ENCODE assay signal across 9 cellular contexts in genomic region chrX:108437789-108438623, GRCh38. TPM values are rescaled to one million over a fixed set of nuclear protein-coding genes. Genes with fewer than 3 reads are reported as not detected.
DNase-seq lines count a peak whose midpoint lies in the region; ATAC-seq lines count a peak whose summit lies in the region.
"Had no signal": no experiment of that assay in that cellular context is flagged by ENCODE, and none has a peak within 500 bp of the region (broad histone marks: within the 10 kb centered on the region; RNA-seq: fewer than 3 reads in every experiment).

TSS of gene COL4A6 (minus strand) at chrX:108438422. CDS start at chrX:108438196, 226 bp downstream.

- H3K4me3 ChIP-seq in ACC112 (ENCODE audit: low read depth, low read length) (peak within 1 kb of the TSS; percentile 90), mesodermal cell (ENCODE audit: extremely low read depth, insufficient read depth, low read length, poor library complexity, severe bottlenecking) (peak within 1 kb of the TSS; percentile 66)

- no peak within 1 kb of the TSS for H3K27ac ChIP-seq in ACC112 (ENCODE audit: low read depth, low read length)
- H3K27ac ChIP-seq in epithelial cell of prostate: peak within 1 kb of the TSS; percentile 75
- H3K27ac ChIP-seq in mesodermal cell (ENCODE audit: low read depth, low read length, severe bottlenecking): no peak within 1 kb of the TSS

- H3K4me1 ChIP-seq in ACC112 (ENCODE audit: control insufficient read depth, insufficient read depth, low read length, unreplicated experiment) (no peaks in the 10 kb centered on the region), mesodermal cell (ENCODE audit: control insufficient read depth, insufficient read depth, low read length, poor library complexity, severe bottlenecking) (peaks cover 6% of the 10 kb centered on the region)

- no peaks in the 10 kb centered on the region for H3K9me3 ChIP-seq in mesodermal cell (ENCODE audit: control insufficient read depth, low read length)

- peaks cover 31% of the 10 kb centered on the region for H3K79me2 ChIP-seq in ACC112 (ENCODE audit: control insufficient read depth, insufficient read depth, low read length, unreplicated experiment)

- peak; percentile 64 for DNase-seq in NCI-H146 treated with DMSO at 0.1 percent for 48 hours (lab: John Stamatoyannopoulos, UW; ENCODE audit: unreplicated experiment)
- no peak for DNase-seq in epithelial cell of prostate (ENCODE audit: low read depth, low spot score)
- DNase-seq in KBM-7: no peak
- no peak for DNase-seq in NOMO-1 treated with dmso at 0.1 percent for 144 hours (lab: John Stamatoyannopoulos, UW; ENCODE audit: unreplicated experiment)
- no peak for DNase-seq in effector memory CD8-positive, alpha-beta T cell
- DNase-seq: activated gamma-delta T cell treated with Interleukin-2 at 50 U/mL for 16 hours had no signal

- ATAC-seq in effector memory CD8-positive, alpha-beta T cell (replicated peaks): no peak
- no peak for ATAC-seq in HG02973 (IDR thresholded peaks at IDR 0.05; ENCODE audit: unreplicated experiment)

- H3K9me3 Mint-ChIP-seq in effector memory CD8-positive, alpha-beta T cell: no peaks in the 10 kb centered on the region

- in situ Hi-C loops in KBM-7 (cut with MboI; ENCODE audit: low pct_unique_long_range_greater_than_20kb, low sequenced_read_pairs): no loop called here

- no peak within 1 kb of the TSS for H2AFZ ChIP-seq in ACC112 (ENCODE audit: low read length, unreplicated experiment)

- H3K36me3 ChIP-seq in ACC112 (ENCODE audit: insufficient read depth, low read length): no peaks in the 10 kb centered on the region
- peaks cover 5% of the 10 kb centered on the region for H3K36me3 ChIP-seq in mesodermal cell (ENCODE audit: control insufficient read depth, insufficient read depth, low read length)

- peak within 1 kb of the TSS in 1 of 2 donors; percentile 3 for H3K4me3 Mint-ChIP-seq in effector memory CD8-positive, alpha-beta T cell

- 5 to 33% methylated on average over 1 to 4 of the region's 28 CpGs for WGBS in mesodermal cell (ENCODE audit: insufficient coverage in 2 of 2), 2 experiments

- H3K27me3 Mint-ChIP-seq in effector memory CD8-positive, alpha-beta T cell: peaks cover 5 to 28% of the 10 kb centered on the region in 2 donors

- H3K27ac Mint-ChIP-seq in effector memory CD8-positive, alpha-beta T cell: no peak within 1 kb of the TSS

- H3K36me3 Mint-ChIP-seq in effector memory CD8-positive, alpha-beta T cell (ENCODE audit: insufficient read depth): no peaks in the 10 kb centered on the region

- H3K27me3 ChIP-seq in ACC112 (ENCODE audit: insufficient read depth, low read length): no peaks in the 10 kb centered on the region

- peaks cover 0 to 4% of the 10 kb centered on the region in 2 donors for H3K4me1 Mint-ChIP-seq in effector memory CD8-positive, alpha-beta T cell (ENCODE audit: low read depth in 2 of 2)

RNA-seq across cellular contexts. Expression of gene COL4A6, which starts in this region (rescaled TPM):
- 33.3 TPM for polyA plus RNA-seq in mesodermal cell (2013, experiment 1 of 2)
- polyA plus RNA-seq in mesodermal cell (2013, experiment 2 of 2): 35.7 TPM
